ENCODE assay signal across 14 cellular contexts in the genomic region with DNA sequence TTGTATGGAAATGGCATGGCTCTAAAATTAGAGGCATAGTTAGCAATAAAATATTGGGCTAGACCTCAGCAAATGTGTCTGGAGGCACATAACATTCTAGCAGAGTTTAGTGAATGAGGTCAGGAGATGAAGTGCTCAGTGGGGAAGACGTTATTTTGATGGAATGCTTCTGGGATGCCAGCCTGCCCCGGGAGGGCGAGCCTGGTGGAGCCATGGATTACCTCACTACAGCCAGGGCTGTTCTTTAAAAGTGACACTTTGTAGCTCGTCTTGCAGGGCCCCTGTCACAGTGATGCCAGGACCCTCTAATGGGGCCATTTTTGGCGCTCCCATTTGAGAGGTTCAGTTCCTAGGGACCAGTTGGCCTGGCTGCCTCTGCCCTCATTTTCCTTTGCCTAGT. TPM values are rescaled to one million over a fixed set of nuclear protein-coding genes. Genes with fewer than 3 reads are reported as not detected.
DNase-seq lines count a peak whose midpoint lies in the region; ATAC-seq and TF ChIP-seq lines count a peak whose summit lies in the region.
"Had no signal": no experiment of that assay in that cellular context is flagged by ENCODE, and none has a peak within 500 bp of the region (broad histone marks: within the 10 kb centered on the region; RNA-seq: fewer than 3 reads in every experiment).

No MANE protein-coding gene starts in this region.

- peaks cover 0 to 23% (median 20%) of the 10 kb centered on the region in 4 donors for H3K4me1 ChIP-seq in sigmoid colon

- peak; percentile 92 for ATAC-seq in SK-N-SH treated with all-trans-retinoic acid at 6 μM for 48 hours
- ATAC-seq in HG02981 (IDR thresholded peaks at IDR 0.05; ENCODE audit: unreplicated experiment): no peak
- ATAC-seq in GM18519 (IDR thresholded peaks at IDR 0.05; ENCODE audit: low FRiP score, unreplicated experiment): no peak

- no peak for TF ChIP-seq CTCF in sigmoid colon (IDR thresholded peaks at IDR 0.05)

- H3K27me3 ChIP-seq in sigmoid colon: no peaks in the 10 kb centered on the region
- H3K27me3 ChIP-seq: foreskin keratinocyte had no signal

- peak; percentile 93 for DNase-seq in EH (ENCODE audit: low read depth)
- peak; percentile 65 for DNase-seq in fibroblast of peridontal ligament (ENCODE audit: extremely low read depth)
- DNase-seq in sigmoid colon: no peak
- no peak for DNase-seq in foreskin melanocyte
- no peak for DNase-seq in LoVo (ENCODE audit: low spot score)
- DNase-seq: activated naive CD8-positive, alpha-beta T cell treated with anti-CD3 and anti-CD28 coated beads for 36 hours; CD4-positive, alpha-beta memory T cell; HCEC 1CT; natural killer cell; SIG-M5 had no signal

- intact Hi-C loops in sigmoid colon (cut with DNase I): no loop called here

- TF ChIP-seq EP300 in sigmoid colon (IDR thresholded peaks at IDR 0.05): peak in 1 of 4 donors; percentile 37

- H3K27ac ChIP-seq in sigmoid colon: peak overlapping the region; percentile 53 to 85 (median 71)
- H3K27ac ChIP-seq: foreskin keratinocyte had no signal

- H3K4me3 ChIP-seq in sigmoid colon: no peak overlapping the region

- no peaks in the 10 kb centered on the region for H3K36me3 ChIP-seq in sigmoid colon

- TF ChIP-seq POLR2A in sigmoid colon (IDR thresholded peaks at IDR 0.05): no peak

- no peaks in the 10 kb centered on the region for H3K9me3 ChIP-seq in sigmoid colon

- WGBS in sigmoid colon, 2 donors: 85 to 92% methylated on average over 5 of the region's 5 CpGs

TF ChIP-seq in SK-N-SH treated with all-trans-retinoic acid at 6 μM for 48 hours, 23 proteins besides CTCF, POLR2A, EP300 and RAD21:
- TF ChIP-seq BACH2 (CRISPR knock-in tag; IDR thresholded peaks at IDR 0.05; ENCODE audit: borderline replicate concordance) (no peak), GLIS3 (CRISPR knock-in tag; IDR thresholded peaks at IDR 0.05) (no peak), ZFP3 (CRISPR knock-in tag; IDR thresholded peaks at IDR 0.05) (no peak), ARNTL (CRISPR knock-in tag; IDR thresholded peaks at IDR 0.05; ENCODE audit: borderline replicate concordance, low read depth) (no peak), OSR1 (CRISPR knock-in tag; IDR thresholded peaks at IDR 0.05) (no peak), SNAI2 (CRISPR knock-in tag; IDR thresholded peaks at IDR 0.05) (no peak), ZFP30 (CRISPR knock-in tag; IDR thresholded peaks at IDR 0.05) (no peak), ISL1 (CRISPR knock-in tag; IDR thresholded peaks at IDR 0.05) (peak; percentile 55), ZNF565 (CRISPR knock-in tag; conservative IDR thresholded peaks at IDR 0.05; ENCODE audit: low read depth) (no peak), CSDC2 (CRISPR knock-in tag; IDR thresholded peaks at IDR 0.05) (no peak), PPARA (CRISPR knock-in tag; IDR thresholded peaks at IDR 0.05; ENCODE audit: borderline replicate concordance) (no peak), ESRRG (CRISPR knock-in tag; IDR thresholded peaks at IDR 0.05) (no peak), TCF4 (CRISPR knock-in tag; IDR thresholded peaks at IDR 0.05; ENCODE audit: borderline replicate concordance) (no peak)
- TF ChIP-seq, protein P1, sequence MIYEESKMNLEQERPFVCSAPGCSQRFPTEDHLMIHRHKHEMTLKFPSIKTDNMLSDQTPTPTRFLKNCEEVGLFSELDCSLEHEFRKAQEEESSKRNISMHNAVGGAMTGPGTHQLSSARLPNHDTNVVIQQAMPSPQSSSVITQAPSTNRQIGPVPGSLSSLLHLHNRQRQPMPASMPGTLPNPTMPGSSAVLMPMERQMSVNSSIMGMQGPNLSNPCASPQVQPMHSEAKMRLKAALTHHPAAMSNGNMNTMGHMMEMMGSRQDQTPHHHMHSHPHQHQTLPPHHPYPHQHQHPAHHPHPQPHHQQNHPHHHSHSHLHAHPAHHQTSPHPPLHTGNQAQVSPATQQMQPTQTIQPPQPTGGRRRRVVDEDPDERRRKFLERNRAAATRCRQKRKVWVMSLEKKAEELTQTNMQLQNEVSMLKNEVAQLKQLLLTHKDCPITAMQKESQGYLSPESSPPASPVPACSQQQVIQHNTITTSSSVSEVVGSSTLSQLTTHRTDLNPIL (CRISPR knock-in tag; IDR thresholded peaks at IDR 0.05; ENCODE audit: low read depth): peak; percentile 33; the same call in 1 of the 2 replicates
- TF ChIP-seq, protein P2, sequence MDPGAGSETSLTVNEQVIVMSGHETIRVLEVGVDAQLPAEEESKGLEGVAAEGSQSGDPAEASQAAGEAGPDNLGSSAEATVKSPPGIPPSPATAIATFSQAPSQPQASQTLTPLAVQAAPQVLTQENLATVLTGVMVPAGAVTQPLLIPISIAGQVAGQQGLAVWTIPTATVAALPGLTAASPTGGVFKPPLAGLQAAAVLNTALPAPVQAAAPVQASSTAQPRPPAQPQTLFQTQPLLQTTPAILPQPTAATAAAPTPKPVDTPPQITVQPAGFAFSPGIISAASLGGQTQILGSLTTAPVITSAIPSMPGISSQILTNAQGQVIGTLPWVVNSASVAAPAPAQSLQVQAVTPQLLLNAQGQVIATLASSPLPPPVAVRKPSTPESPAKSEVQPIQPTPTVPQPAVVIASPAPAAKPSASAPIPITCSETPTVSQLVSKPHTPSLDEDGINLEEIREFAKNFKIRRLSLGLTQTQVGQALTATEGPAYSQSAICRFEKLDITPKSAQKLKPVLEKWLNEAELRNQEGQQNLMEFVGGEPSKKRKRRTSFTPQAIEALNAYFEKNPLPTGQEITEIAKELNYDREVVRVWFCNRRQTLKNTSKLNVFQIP (CRISPR knock-in tag; IDR thresholded peaks at IDR 0.05; ENCODE audit: borderline replicate concordance, low read depth): no peak
- TF ChIP-seq, protein P3, sequence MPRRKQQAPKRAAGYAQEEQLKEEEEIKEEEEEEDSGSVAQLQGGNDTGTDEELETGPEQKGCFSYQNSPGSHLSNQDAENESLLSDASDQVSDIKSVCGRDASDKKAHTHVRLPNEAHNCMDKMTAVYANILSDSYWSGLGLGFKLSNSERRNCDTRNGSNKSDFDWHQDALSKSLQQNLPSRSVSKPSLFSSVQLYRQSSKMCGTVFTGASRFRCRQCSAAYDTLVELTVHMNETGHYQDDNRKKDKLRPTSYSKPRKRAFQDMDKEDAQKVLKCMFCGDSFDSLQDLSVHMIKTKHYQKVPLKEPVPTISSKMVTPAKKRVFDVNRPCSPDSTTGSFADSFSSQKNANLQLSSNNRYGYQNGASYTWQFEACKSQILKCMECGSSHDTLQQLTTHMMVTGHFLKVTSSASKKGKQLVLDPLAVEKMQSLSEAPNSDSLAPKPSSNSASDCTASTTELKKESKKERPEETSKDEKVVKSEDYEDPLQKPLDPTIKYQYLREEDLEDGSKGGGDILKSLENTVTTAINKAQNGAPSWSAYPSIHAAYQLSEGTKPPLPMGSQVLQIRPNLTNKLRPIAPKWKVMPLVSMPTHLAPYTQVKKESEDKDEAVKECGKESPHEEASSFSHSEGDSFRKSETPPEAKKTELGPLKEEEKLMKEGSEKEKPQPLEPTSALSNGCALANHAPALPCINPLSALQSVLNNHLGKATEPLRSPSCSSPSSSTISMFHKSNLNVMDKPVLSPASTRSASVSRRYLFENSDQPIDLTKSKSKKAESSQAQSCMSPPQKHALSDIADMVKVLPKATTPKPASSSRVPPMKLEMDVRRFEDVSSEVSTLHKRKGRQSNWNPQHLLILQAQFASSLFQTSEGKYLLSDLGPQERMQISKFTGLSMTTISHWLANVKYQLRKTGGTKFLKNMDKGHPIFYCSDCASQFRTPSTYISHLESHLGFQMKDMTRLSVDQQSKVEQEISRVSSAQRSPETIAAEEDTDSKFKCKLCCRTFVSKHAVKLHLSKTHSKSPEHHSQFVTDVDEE (CRISPR knock-in tag; IDR thresholded peaks at IDR 0.05): no peak
- TF ChIP-seq, protein P4, sequence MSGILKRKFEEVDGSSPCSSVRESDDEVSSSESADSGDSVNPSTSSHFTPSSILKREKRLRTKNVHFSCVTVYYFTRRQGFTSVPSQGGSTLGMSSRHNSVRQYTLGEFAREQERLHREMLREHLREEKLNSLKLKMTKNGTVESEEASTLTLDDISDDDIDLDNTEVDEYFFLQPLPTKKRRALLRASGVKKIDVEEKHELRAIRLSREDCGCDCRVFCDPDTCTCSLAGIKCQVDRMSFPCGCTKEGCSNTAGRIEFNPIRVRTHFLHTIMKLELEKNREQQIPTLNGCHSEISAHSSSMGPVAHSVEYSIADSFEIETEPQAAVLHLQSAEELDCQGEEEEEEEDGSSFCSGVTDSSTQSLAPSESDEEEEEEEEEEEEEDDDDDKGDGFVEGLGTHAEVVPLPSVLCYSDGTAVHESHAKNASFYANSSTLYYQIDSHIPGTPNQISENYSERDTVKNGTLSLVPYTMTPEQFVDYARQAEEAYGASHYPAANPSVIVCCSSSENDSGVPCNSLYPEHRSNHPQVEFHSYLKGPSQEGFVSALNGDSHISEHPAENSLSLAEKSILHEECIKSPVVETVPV (CRISPR knock-in tag; IDR thresholded peaks at IDR 0.05): no peak

RNA-seq across cellular contexts. Expression of a gene that starts 48.5 kb away (rescaled TPM):
- 10 to 100 TPM in 1 of 4 donors, 1 to 10 TPM in 3; 5.7 to 12.2 (median 7.5) TPM for total RNA-seq in sigmoid colon
- 1 to 10 TPM; 2.4 to 7.5 (median 3.5) TPM for polyA plus RNA-seq in sigmoid colon

Comparison
In these comparisons a context has a peak if more than half of its experiments do, and no peak if none do; other contexts are left out.
1. DNase-seq: peak in EH (single experiment) and fibroblast of peridontal ligament (single experiment); none in sigmoid colon (single experiment), foreskin melanocyte (single experiment) and LoVo (single experiment).